Comparison of ENCODE assay signal across 28 cellular contexts in genomic region chr13:20998649-20999415, GRCh38.
A peak's percentile ranks its signal among the peaks of the same experiment; 100 is the strongest.
DNase-seq lines count a peak whose midpoint lies in the region; ATAC-seq and TF ChIP-seq lines count a peak whose summit lies in the region.
"Had no signal": no experiment of that assay in that cellular context is flagged by ENCODE, and none has a peak within 500 bp of the region (broad histone marks: within the 10 kb centered on the region; RNA-seq: fewer than 3 reads in every experiment).

No MANE protein-coding gene starts in this region.

- POLR2A ChIA-PET in IMR-90 (lab: Charles Lee; ENCODE audit: unreplicated experiment): no interaction called here

- H3K4me2 ChIP-seq in GM23248 (ENCODE audit: unreplicated experiment) (peak overlapping the region; percentile 73), IMR-90 (ENCODE audit: low read depth, low read length) (no peak overlapping the region)
- H3K4me2 ChIP-seq: KMS-11, neural progenitor cell, PC-9 had no signal

- peak overlapping the region; percentile 94 for H2BK5ac ChIP-seq in IMR-90 (ENCODE audit: low read depth, low read length, poor library complexity, severe bottlenecking)

- H3K4me1 ChIP-seq in GM23248 (ENCODE audit: insufficient read depth) (peaks cover 38% of the 10 kb centered on the region), IMR-90 (ENCODE audit: control insufficient read depth, insufficient read depth, low read length) (peaks cover 23% of the 10 kb centered on the region)
- H3K4me1 ChIP-seq: breast epithelium, colonic mucosa, neural progenitor cell had no signal

- H3K36me3 Mint-ChIP-seq in stimulated activated memory B cell treated with anti-CD40 and anti-IgM and Interleukin-4, amounts not matched to agents 10 μg/mL and 1 μg/mL and 100 μg/mL, for 72 hours: no peaks in the 10 kb centered on the region
- no peaks in the 10 kb centered on the region for H3K36me3 Mint-ChIP-seq in activated T-helper 2 cell treated with anti-CD3 and anti-CD28 coated beads, Interferon-gamma antibody, Interleukin-2, Interleukin-4, amounts not matched to agents 10 μg/mL and 5 μg/mL and 100 μg/mL, durations not matched to agents 14 hours and 24 hours and 36 hours (ENCODE audit: low read depth)
- H3K36me3 Mint-ChIP-seq: CD8-positive, alpha-beta T cell; stimulated activated effector memory CD8-positive, alpha-beta T cell treated with anti-CD3 and anti-CD28 coated beads, Interleukin-12 subunit alpha, Interleukin-12 subunit beta, amount 100 ng/mL, for 72 hours had no signal

- H3K4ac ChIP-seq in IMR-90 (ENCODE audit: low read depth, low read length): peak overlapping the region; percentile 97

- peaks cover 32% of the 10 kb centered on the region for H3K9me1 ChIP-seq in IMR-90 (ENCODE audit: insufficient read depth, low read length)

- peaks cover 33% of the 10 kb centered on the region for H3F3A ChIP-seq in GM23248 (ENCODE audit: insufficient read depth)

- no peak for TF ChIP-seq RAD21 in IMR-90 (IDR thresholded peaks at IDR 0.05; ENCODE audit: low read length)

- H3K79me1 ChIP-seq in IMR-90 (ENCODE audit: low read depth in 1 of 2, low read length in 2 of 2): peaks cover 24 to 71% of the 10 kb centered on the region in 2 experiments

- peaks cover 14% of the 10 kb centered on the region; the same call in 1 of the 2 replicates for H3K36me3 ChIP-seq in GM23248 (ENCODE audit: low read depth)
- peaks cover 21% of the 10 kb centered on the region for H3K36me3 ChIP-seq in IMR-90 (ENCODE audit: control insufficient read depth, insufficient read depth, low read length)
- H3K36me3 ChIP-seq: breast epithelium, colonic mucosa, neural progenitor cell, thoracic aorta had no signal

- peak overlapping the region; percentile 53 for H2AK9ac ChIP-seq in IMR-90 (replicated peaks; ENCODE audit: low read depth, low read length, poor library complexity)

- peak overlapping the region; percentile 93; the same call in 1 of the 2 replicates for H3K27ac ChIP-seq in GM23248
- H3K27ac ChIP-seq in IMR-90 (ENCODE audit: insufficient read depth, low read length): peak overlapping the region; percentile 92
- H3K27ac ChIP-seq: colonic mucosa, KMS-11, neural progenitor cell, PC-9 had no signal

- TF ChIP-seq CTCF in IMR-90 (conservative IDR thresholded peaks at IDR 0.05; ENCODE audit: low read depth, low read length): no peak

- H2BK20ac ChIP-seq in IMR-90 (ENCODE audit: low read depth, low read length): peak overlapping the region; percentile 16; the same call in 1 of the 2 replicates

- peak overlapping the region; percentile 50; the same call in 1 of the 2 replicates for H4K5ac ChIP-seq in IMR-90 (ENCODE audit: low read depth, low read length)

- peak overlapping the region; percentile 93 for H2BK120ac ChIP-seq in IMR-90 (ENCODE audit: low read depth, low read length)

- peak overlapping the region; percentile 70; the same call in 1 of the 2 replicates for H3K18ac ChIP-seq in IMR-90 (ENCODE audit: low read depth, low read length)

- peaks cover 92% of the 10 kb centered on the region for H3K79me2 ChIP-seq in GM23248 (ENCODE audit: insufficient read depth)

- H3K56ac ChIP-seq in IMR-90 (ENCODE audit: extremely low read depth, insufficient read depth, low read length): no peak overlapping the region

- no peak overlapping the region for H2AFZ ChIP-seq in GM23248
- no peak overlapping the region for H2AFZ ChIP-seq in IMR-90 (replicated peaks; ENCODE audit: low read length, poor library complexity)
- H2AFZ ChIP-seq: neural progenitor cell, PC-9 had no signal

- DNase-seq in GM23248 (no peak), IMR-90 (no peak), islet precursor cell (peak; percentile 44), NCI-H69 (lab: John Stamatoyannopoulos, UW) (no peak), NCI-H446 treated with DMSO at 0.1 percent for 48 hours (lab: John Stamatoyannopoulos, UW) (no peak)
- DNase-seq in activated T-helper 2 cell treated with anti-CD3 and anti-CD28 coated beads, Interferon-gamma antibody, Interleukin-2, Interleukin-4, amounts not matched to agents 10 μg/mL and 5 μg/mL and 100 μg/mL, durations not matched to agents 14 hours and 24 hours and 36 hours (ENCODE audit: low spot score): no peak
- DNase-seq: activated CD4-positive, alpha-beta T cell treated with anti-CD3 and anti-CD28 coated beads for 1 hour; activated CD8-positive, alpha-beta T cell treated with anti-CD3 and anti-CD28 coated beads, Interleukin-2, amount 10 ng/mL, durations not matched to agents 7 days and 5 days; CD8-positive, alpha-beta T cell; colonic mucosa; effector memory CD4-positive, alpha-beta T cell; esophagus squamous epithelium; GDM1; lower lobe of right lung; NCI-H1417 treated with DMSO at 0.1 percent for 48 hours; NCI-H2081 treated with DMSO at 0.1 percent for 48 hours; NK-92 treated with Interleukin-12 subunit alpha and Interleukin-12 subunit beta, amount 100 ng/mL, for 24 hours; PC-9; SIG-M5 had no signal

- in situ Hi-C loops in GM23248 (cut with MboI) (no loop called here), IMR-90 (cut with MboI; ENCODE audit: low sequenced_read_pairs) (no loop called here)

- no peaks in the 10 kb centered on the region for H3K27me3 Mint-ChIP-seq in stimulated activated memory B cell treated with anti-CD40 and anti-IgM and Interleukin-4, amounts not matched to agents 10 μg/mL and 1 μg/mL and 100 μg/mL, for 72 hours
- H3K27me3 Mint-ChIP-seq in activated T-helper 2 cell treated with anti-CD3 and anti-CD28 coated beads, Interferon-gamma antibody, Interleukin-2, Interleukin-4, amounts not matched to agents 10 μg/mL and 5 μg/mL and 100 μg/mL, durations not matched to agents 14 hours and 24 hours and 36 hours (ENCODE audit: low read depth): peaks cover 6% of the 10 kb centered on the region
- H3K27me3 Mint-ChIP-seq: progenitor cell of endocrine pancreas had no signal

- H3K4me3 Mint-ChIP-seq in stimulated activated memory B cell treated with anti-CD40 and anti-IgM and Interleukin-4, amounts not matched to agents 10 μg/mL and 1 μg/mL and 100 μg/mL, for 72 hours: no peak overlapping the region
- no peak overlapping the region for H3K4me3 Mint-ChIP-seq in activated T-helper 2 cell treated with anti-CD3 and anti-CD28 coated beads, Interferon-gamma antibody, Interleukin-2, Interleukin-4, amounts not matched to agents 10 μg/mL and 5 μg/mL and 100 μg/mL, durations not matched to agents 14 hours and 24 hours and 36 hours (ENCODE audit: low read depth)
- H3K4me3 Mint-ChIP-seq: activated CD8-positive, alpha-beta T cell treated with anti-CD3 and anti-CD28 coated beads, Interleukin-2, amount 10 ng/mL, durations not matched to agents 7 days and 5 days; CD8-positive, alpha-beta T cell; neural progenitor cell; stimulated activated effector memory CD8-positive, alpha-beta T cell treated with anti-CD3 and anti-CD28 coated beads, Interleukin-12 subunit alpha, Interleukin-12 subunit beta, amount 100 ng/mL, for 72 hours had no signal

- H3K9ac ChIP-seq in GM23248 (no peak overlapping the region), IMR-90 (ENCODE audit: low read depth, low read length) (no peak overlapping the region)
- H3K9ac ChIP-seq: KMS-11, neural progenitor cell had no signal

- H2AK5ac ChIP-seq in IMR-90 (ENCODE audit: low read depth, low read length): peak overlapping the region; percentile 85

- no TSS peak for BruUV-seq in IMR-90 (replicated peaks; lab: Mats Ljungman, UMichigan)

- H3K9me3 Mint-ChIP-seq in stimulated activated memory B cell treated with anti-CD40 and anti-IgM and Interleukin-4, amounts not matched to agents 10 μg/mL and 1 μg/mL and 100 μg/mL, for 72 hours: no peaks in the 10 kb centered on the region
- H3K9me3 Mint-ChIP-seq in activated T-helper 2 cell treated with anti-CD3 and anti-CD28 coated beads, Interferon-gamma antibody, Interleukin-2, Interleukin-4, amounts not matched to agents 10 μg/mL and 5 μg/mL and 100 μg/mL, durations not matched to agents 14 hours and 24 hours and 36 hours: peaks cover 4% of the 10 kb centered on the region
- H3K9me3 Mint-ChIP-seq: stimulated activated effector memory CD8-positive, alpha-beta T cell treated with anti-CD3 and anti-CD28 coated beads, Interleukin-12 subunit alpha, Interleukin-12 subunit beta, amount 100 ng/mL, for 72 hours had no signal

- 0 out of 2 replicates have a peak overlapping the region, but pooled peaks have one; percentile 93 for H3K14ac ChIP-seq in IMR-90 (replicated peaks; ENCODE audit: low read depth, low read length)

- H3K4me3 ChIP-seq in GM23248 (no peak overlapping the region), IMR-90 (ENCODE audit: insufficient read depth, low read depth, low read length) (no peak overlapping the region)
- H3K4me3 ChIP-seq: breast epithelium, colonic mucosa, esophagus squamous epithelium, gastroesophageal sphincter, lower lobe of right lung, neural progenitor cell, PC-9, skin epidermis had no signal

- dilution Hi-C loops in IMR-90 (cut with HindIII; ENCODE audit: low sequenced_read_pairs, unreplicated experiment): no loop called here

- CTCF ChIA-PET in IMR-90 (lab: Yijun Ruan, JAX): interaction anchor here (0.6 kb wide), 1 partner anchor 49 kb away, joined by 4 read pairs; no protein-coding TSS in a partner anchor

- H3K27ac Mint-ChIP-seq in stimulated activated memory B cell treated with anti-CD40 and anti-IgM and Interleukin-4, amounts not matched to agents 10 μg/mL and 1 μg/mL and 100 μg/mL, for 72 hours: no peak overlapping the region
- H3K27ac Mint-ChIP-seq in activated T-helper 2 cell treated with anti-CD3 and anti-CD28 coated beads, Interferon-gamma antibody, Interleukin-2, Interleukin-4, amounts not matched to agents 10 μg/mL and 5 μg/mL and 100 μg/mL, durations not matched to agents 14 hours and 24 hours and 36 hours: no peak overlapping the region
- H3K27ac Mint-ChIP-seq: activated CD8-positive, alpha-beta T cell treated with anti-CD3 and anti-CD28 coated beads, Interleukin-2, amount 10 ng/mL, durations not matched to agents 7 days and 5 days; CD8-positive, alpha-beta T cell; neural progenitor cell; stimulated activated effector memory CD8-positive, alpha-beta T cell treated with anti-CD3 and anti-CD28 coated beads, Interleukin-12 subunit alpha, Interleukin-12 subunit beta, amount 100 ng/mL, for 72 hours had no signal

- no peak for ATAC-seq in IMR-90 (ENCODE audit: low read depth)
- peak; percentile 58 for ATAC-seq in stimulated activated memory B cell treated with anti-CD40 and anti-IgM and Interleukin-4, amounts not matched to agents 10 μg/mL and 1 μg/mL and 100 μg/mL, for 72 hours
- ATAC-seq: activated CD8-positive, alpha-beta T cell treated with anti-CD3 and anti-CD28 coated beads, Interleukin-2, amount 10 ng/mL, durations not matched to agents 7 days and 5 days; CD8-positive, alpha-beta T cell; gastroesophageal sphincter; stimulated activated effector memory CD8-positive, alpha-beta T cell treated with anti-CD3 and anti-CD28 coated beads, Interleukin-12 subunit alpha, Interleukin-12 subunit beta, amount 100 ng/mL, for 72 hours had no signal

- H3K9me2 ChIP-seq in GM23248 (ENCODE audit: insufficient read depth): no peaks in the 10 kb centered on the region

- no peaks in the 10 kb centered on the region for H3K27me3 ChIP-seq in GM23248 (replicated peaks; ENCODE audit: insufficient read depth)
- no peaks in the 10 kb centered on the region for H3K27me3 ChIP-seq in IMR-90 (ENCODE audit: control insufficient read depth, insufficient read depth, low read length)
- H3K27me3 ChIP-seq: breast epithelium, colonic mucosa, esophagus squamous epithelium, gastroesophageal sphincter, neural progenitor cell had no signal

- WGBS in GM23248 (ENCODE audit: low coverage in 1 of 2, low lambda C conversion rate in 2 of 2, missing lambda C conversion rate in 2 of 2), 2 experiments: 93 to 96% methylated on average over 38 to 60 of the region's 60 CpGs
- WGBS in IMR-90 (ENCODE audit: extremely low coverage in 2 of 2, insufficient read length in 1 of 2), 2 experiments: 97% methylated on average over 34 of the region's 60 CpGs; no CpG with 5 or more reads in 1 of the 2 experiments

- H3K4me1 Mint-ChIP-seq in stimulated activated memory B cell treated with anti-CD40 and anti-IgM and Interleukin-4, amounts not matched to agents 10 μg/mL and 1 μg/mL and 100 μg/mL, for 72 hours: no peaks in the 10 kb centered on the region
- peaks cover 2% of the 10 kb centered on the region for H3K4me1 Mint-ChIP-seq in activated T-helper 2 cell treated with anti-CD3 and anti-CD28 coated beads, Interferon-gamma antibody, Interleukin-2, Interleukin-4, amounts not matched to agents 10 μg/mL and 5 μg/mL and 100 μg/mL, durations not matched to agents 14 hours and 24 hours and 36 hours (ENCODE audit: low read depth)
- H3K4me1 Mint-ChIP-seq: neural progenitor cell had no signal

- no peak overlapping the region; the same call in 1 of the 3 replicates for H2BK15ac ChIP-seq in IMR-90 (ENCODE audit: low read depth, low read length)

- no peaks in the 10 kb centered on the region for H4K20me1 ChIP-seq in GM23248 (ENCODE audit: insufficient read depth)
- H4K20me1 ChIP-seq in IMR-90 (ENCODE audit: insufficient read depth, low read length): peaks cover 45% of the 10 kb centered on the region

- 0 out of 2 replicates have a peak overlapping the region, but pooled peaks have one; percentile 93 for H3K23ac ChIP-seq in IMR-90 (ENCODE audit: low read depth, low read length)

- H4K91ac ChIP-seq in IMR-90 (ENCODE audit: insufficient read depth, low read depth, low read length): peak overlapping the region; percentile 98

- H3K9me3 ChIP-seq in GM23248 (ENCODE audit: low read depth) (no peaks in the 10 kb centered on the region), IMR-90 (ENCODE audit: control insufficient read depth, insufficient read depth, low read length) (peaks cover 4% of the 10 kb centered on the region; the same call in 1 of the 2 replicates)
- H3K9me3 ChIP-seq: colonic mucosa, lower lobe of right lung had no signal

- H4K8ac ChIP-seq in IMR-90 (ENCODE audit: low read depth in 2 of 2, low read length in 2 of 2): peak overlapping the region in 1 of 2 experiments; percentile 93; a peak in 2 of 4 replicates

- intact Hi-C loops in IMR-90 (cut with micrococcal nuclease): loop anchor here (5.0 kb wide), 1 partner anchor 43 kb away; no protein-coding TSS in a partner anchor
- intact Hi-C loops in activated T-helper 2 cell treated with anti-CD3 and anti-CD28 coated beads, Interferon-gamma antibody, Interleukin-2, Interleukin-4, amounts not matched to agents 10 μg/mL and 5 μg/mL and 100 μg/mL, durations not matched to agents 14 hours and 24 hours and 36 hours (cut with micrococcal nuclease): no loop called here

- TF ChIP-seq POLR2A in IMR-90 (IDR thresholded peaks at IDR 0.05; ENCODE audit: low read depth, low read length): no peak
